In the genomic region with DNA sequence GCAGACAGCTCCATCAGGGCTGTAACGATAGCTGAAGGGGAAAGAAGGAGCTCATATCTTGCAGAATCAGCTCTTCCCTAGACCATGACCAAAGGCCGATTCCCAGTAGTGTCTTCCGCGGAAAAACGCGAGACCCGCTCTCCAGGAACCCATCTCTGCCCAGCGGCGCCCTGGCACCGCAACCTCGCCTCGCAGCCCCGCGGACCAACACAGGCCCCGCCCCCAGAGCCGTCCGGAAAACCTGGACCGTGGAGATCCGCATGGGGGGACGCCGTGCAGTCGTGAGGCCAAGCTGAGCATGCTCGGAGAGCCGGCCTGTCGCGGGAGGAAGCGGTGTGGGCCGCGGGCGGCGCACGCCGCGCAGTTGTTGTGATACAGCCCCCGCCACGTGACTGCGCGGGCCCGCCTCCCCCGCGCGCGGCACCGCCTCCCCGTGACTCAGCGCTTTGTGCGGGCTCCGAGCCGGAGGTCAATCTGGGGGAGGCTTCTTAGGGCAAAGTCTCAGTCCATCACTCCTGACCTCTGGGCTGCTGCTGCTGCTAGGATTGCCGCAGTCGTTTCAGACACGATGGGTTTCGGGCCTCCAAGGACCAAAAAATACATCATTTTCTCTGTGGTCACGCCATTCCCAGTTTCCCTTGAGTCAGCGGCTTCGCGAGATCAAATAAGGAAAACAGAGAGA, we compare ENCODE assay signal across 8 cellular contexts. TPM values are rescaled to one million over a fixed set of nuclear protein-coding genes. Genes with fewer than 3 reads are reported as not detected.
DNase-seq lines count a peak whose midpoint lies in the region; ATAC-seq and TF ChIP-seq lines count a peak whose summit lies in the region.

No MANE protein-coding gene starts in this region.

- WGBS in prostate gland: under 1% methylated on average over 30 of the region's 57 CpGs
- WGBS in urinary bladder: under 1% methylated on average over 57 of the region's 57 CpGs

- H3K4me3 ChIP-seq in prostate gland (peak overlapping the region; percentile 45 to 62), urinary bladder (ENCODE audit: low read depth, low read length) (peak overlapping the region; percentile 42)

- no peaks in the 10 kb centered on the region for H3K9me3 Mint-ChIP-seq in T-cell

- H3K4me3 Mint-ChIP-seq in T-cell: peak overlapping the region; percentile 78 to 87 (median 84)

- no peaks in the 10 kb centered on the region for H3K36me3 Mint-ChIP-seq in T-cell

- H3K27ac Mint-ChIP-seq in T-cell: peak overlapping the region; percentile 80 to 84

- TF ChIP-seq CTCF in GM13976 (IDR thresholded peaks at IDR 0.05; ENCODE audit: borderline replicate concordance, control extremely low read depth, extremely low read depth, insufficient read depth, missing control alignments) (peak; percentile 32), prostate gland (IDR thresholded peaks at IDR 0.05) (peak in 3 of 4 experiments; percentile 10 to 42 (median 38))

- H3K27me3 ChIP-seq in prostate gland (replicated peaks; ENCODE audit: insufficient read depth): no peaks in the 10 kb centered on the region

- peak; percentile 65 for TF ChIP-seq POLR2A in prostate gland (IDR thresholded peaks at IDR 0.05)

- H3K9me3 ChIP-seq in prostate gland: no peaks in the 10 kb centered on the region

- DNase-seq in GM13976 (ENCODE audit: low spot score): peak; percentile 94
- peak; percentile 95 for DNase-seq in NCI-H146 (lab: John Stamatoyannopoulos, UW)
- DNase-seq in T-cell: peak; percentile 86 to 94 (median 90)
- DNase-seq in amygdala (lab: John Stamatoyannopoulos, UW): peak; percentile 76 to 99 (median 96)
- DNase-seq in left ventricle myocardium superior: peak; percentile 99
- DNase-seq in prostate gland (ENCODE audit: low spot score): peak; percentile 97

- H3K4me1 Mint-ChIP-seq in T-cell: peaks cover 42 to 47% (median 44%) of the 10 kb centered on the region in 3 donors

- in situ Hi-C loops in GM13976 (cut with MboI; ENCODE audit: low sequenced_read_pairs, unreplicated experiment): no loop called here

- H3K36me3 ChIP-seq in prostate gland: no peaks in the 10 kb centered on the region
- H3K36me3 ChIP-seq in urinary bladder (ENCODE audit: insufficient read depth): no peaks in the 10 kb centered on the region

- CTCF ChIA-PET in T-cell (lab: Charles Lee): interaction anchor here in 1 of 2 donors (1.2 to 2.4 kb wide), 4 partner anchors 99 to 1263 kb away, joined by 4 to 5 read pairs (median 4); partner anchors contain the start of gene MCM3

- intact Hi-C loops in left ventricle myocardium superior (cut with micrococcal nuclease): no loop called here
- intact Hi-C loops in prostate gland (cut with DNase I): loop anchor here (10.0 kb wide), 1 partner anchor 247 kb away; the partner anchor contains the start of gene LRRC1

- H3K27me3 Mint-ChIP-seq in T-cell: no peaks in the 10 kb centered on the region

- peak overlapping the region; percentile 88 to 90 for H3K27ac ChIP-seq in prostate gland
- peak overlapping the region; percentile 81 for H3K27ac ChIP-seq in urinary bladder (ENCODE audit: low read depth)

- H3K4me1 ChIP-seq in prostate gland (replicated peaks) (peaks cover 4% of the 10 kb centered on the region), urinary bladder (ENCODE audit: insufficient read depth) (no peaks in the 10 kb centered on the region)

- ATAC-seq in HG02852 (IDR thresholded peaks at IDR 0.05; ENCODE audit: unreplicated experiment): peak; percentile 77
- peak; percentile 84 to 87 (median 84) for ATAC-seq in T-cell (replicated peaks in 1 of 4)
- ATAC-seq in left ventricle myocardium superior: peak; percentile 93

- POLR2A ChIA-PET in T-cell (lab: Charles Lee): interaction anchor here in 1 of 2 donors (0.6 kb wide), 1 partner anchor 10 kb away, joined by 3 read pairs; no protein-coding TSS in a partner anchor

RNA-seq across cellular contexts. Expression of gene GCLC, which starts 3.1 kb away (rescaled TPM):
- total RNA-seq in T-cell: 10 to 100 TPM; 25.2 to 38.2 (median 33.6) TPM
- total RNA-seq in left ventricle myocardium superior: 31.9 TPM
- 10 to 100 TPM; 77.1 to 81.2 TPM for total RNA-seq in prostate gland
- total RNA-seq in urinary bladder: 98.8 TPM
- polyA plus RNA-seq in urinary bladder: 34.1 TPM

Comparison
In these comparisons a context has a peak if more than half of its experiments do, and no peak if none do; other contexts are left out.
1. Peak in every context shown above with its lines: DNase-seq, ATAC-seq, H3K4me3 ChIP-seq and H3K27ac ChIP-seq.